Comparison of ENCODE assay signal across 8 cellular contexts in genomic region chr1:156705918-156706646, GRCh38. TPM values are rescaled to one million over a fixed set of nuclear protein-coding genes. Genes with fewer than 3 reads are reported as not detected.
DNase-seq lines count a peak whose midpoint lies in the region; ATAC-seq and FAIRE-seq lines count a peak whose summit lies in the region.

No MANE protein-coding gene starts in this region.

- H3K4me1 ChIP-seq in HUES64 (ENCODE audit: insufficient read depth, low read length) = peaks cover 56% of the 10 kb centered on the region
- H3K4me1 ChIP-seq in SJCRH30 = peaks cover 25% of the 10 kb centered on the region

- intact Hi-C loops in Right ventricle myocardium superior (cut with DNase I) = no loop called here
- intact Hi-C loops in posterior vena cava (cut with DNase I) = no loop called here

- under 1% methylated on average over 45 of the region's 45 CpGs for WGBS in HUES64

- H3K9me3 ChIP-seq in HUES64 (ENCODE audit: insufficient read depth, low read depth, low read length) = no peaks in the 10 kb centered on the region
- no peaks in the 10 kb centered on the region for H3K9me3 ChIP-seq in SJCRH30 (replicated peaks)

- ATAC-seq in Right ventricle myocardium superior (ENCODE audit: poor library complexity) = peak; percentile 58
- ATAC-seq in HG02588 (IDR thresholded peaks at IDR 0.05; ENCODE audit: unreplicated experiment) = no peak

- H3K36me3 ChIP-seq in HUES64 (ENCODE audit: insufficient read depth, low read length) = peaks cover 5% of the 10 kb centered on the region
- H3K36me3 ChIP-seq in SJCRH30 = no peaks in the 10 kb centered on the region

- FAIRE-seq in urothelium cell line (lab: Jason Lieb, UNC) = no peak

- H3K27ac ChIP-seq in HUES64 (ENCODE audit: low read depth, low read length) (peak overlapping the region; percentile 94), SJCRH30 (no peak overlapping the region)

- H3K4me3 ChIP-seq in HUES64 (ENCODE audit: low read length) = peak overlapping the region; percentile 71
- H3K4me3 ChIP-seq in SJCRH30 = peak overlapping the region; percentile 52

- DNase-seq in C1 segment of cervical spinal cord (lab: John Stamatoyannopoulos, UW) (peak in 9 of 14 donors; percentile 6 to 37 (median 17)), SJCRH30 (peak; percentile 71 to 78), Right ventricle myocardium superior (peak; percentile 70), posterior vena cava (ENCODE audit: low spot score) (peak; percentile 89), urothelium cell line (ENCODE audit: low spot score) (peak; percentile 64)
- DNase-seq in activated naive CD4-positive, alpha-beta T cell treated with anti-CD3 and anti-CD28 coated beads, Interleukin-2, amount 50 U/mL, for 16 hours = peak; percentile 76

- H3K27me3 ChIP-seq in HUES64 (ENCODE audit: insufficient read depth, low read length) (peaks cover 16% of the 10 kb centered on the region), SJCRH30 (peaks cover 18% of the 10 kb centered on the region)

- peak overlapping the region; percentile 79 for H3K9ac ChIP-seq in HUES64 (ENCODE audit: low read depth, low read length)

RNA-seq across cellular contexts. Expression of gene CRABP2, which starts 0.7 kb away (rescaled TPM):
- 229 TPM for polyA plus RNA-seq in HUES64 (2013, experiment 1 of 2)
- 318 TPM for polyA plus RNA-seq in HUES64 (2013, experiment 2 of 2)
- 0.43 and 0.85 TPM in 2 replicates for total RNA-seq in SJCRH30 (2014; rRNA removed; shearing (Covaris generic))
- 0.59 TPM for total RNA-seq in Right ventricle myocardium superior
- 10 to 100 TPM in 1 of 2 donors, 1 to 10 TPM in 1; 9.2 to 20.9 TPM for total RNA-seq in posterior vena cava

RNA-seq across cellular contexts. Expression of gene METTL25B, which starts 22.2 kb away (rescaled TPM):
- polyA plus RNA-seq in HUES64 (2013, experiment 1 of 2) = 15.7 TPM
- 22.1 TPM for polyA plus RNA-seq in HUES64 (2013, experiment 2 of 2)
- total RNA-seq in SJCRH30 (2014; rRNA removed; shearing (Covaris generic)) = 8.6 and 9.9 TPM in 2 replicates
- total RNA-seq in Right ventricle myocardium superior = 14.4 TPM
- total RNA-seq in posterior vena cava = 10 to 100 TPM; 19.6 to 21.6 TPM

RNA-seq across cellular contexts. Expression of gene ISG20L2, which starts 22.5 kb away (rescaled TPM):
- polyA plus RNA-seq in HUES64 (2013, experiment 1 of 2) = 44.6 TPM
- polyA plus RNA-seq in HUES64 (2013, experiment 2 of 2) = 37.2 TPM
- total RNA-seq in SJCRH30 (2014; rRNA removed; shearing (Covaris generic)) = 29.1 and 33.7 TPM in 2 replicates
- total RNA-seq in Right ventricle myocardium superior (12.3 TPM), posterior vena cava (10 to 100 TPM; 17.3 to 20.3 TPM)

RNA-seq across cellular contexts. Expression of gene NES, which starts 28.9 kb away (rescaled TPM):
- 116 TPM for polyA plus RNA-seq in HUES64 (2013, experiment 1 of 2)
- polyA plus RNA-seq in HUES64 (2013, experiment 2 of 2) = 122 TPM
- total RNA-seq in SJCRH30 (2014; rRNA removed; shearing (Covaris generic)) = 356 and 359 TPM in 2 replicates
- total RNA-seq in Right ventricle myocardium superior (103 TPM), posterior vena cava (100 to 1,000 TPM in 1 of 2 donors, 10 to 100 TPM in 1; 100.0 to 142 TPM)

RNA-seq across cellular contexts. Expression of gene MRPL24, which starts 34.8 kb away (rescaled TPM):
- 28.7 TPM for polyA plus RNA-seq in HUES64 (2013, experiment 1 of 2)
- polyA plus RNA-seq in HUES64 (2013, experiment 2 of 2) = 31.2 TPM
- 53.4 and 61.3 TPM in 2 replicates for total RNA-seq in SJCRH30 (2014; rRNA removed; shearing (Covaris generic))
- total RNA-seq in Right ventricle myocardium superior (99.8 TPM), posterior vena cava (10 to 100 TPM; 60.5 to 63.7 TPM)

Comparison
In these comparisons a context has a peak if more than half of its experiments do, and no peak if none do; other contexts are left out.
1. DNase-seq: peak in every context shown above with its lines; median percentile 89 in posterior vena cava; 76 in activated naive CD4-positive, alpha-beta T cell treated with anti-CD3 and anti-CD28 coated beads, Interleukin-2, amount 50 U/mL, for 16 hours; 74 in SJCRH30; 70 in Right ventricle myocardium superior; 64 in urothelium cell line; 17 in C1 segment of cervical spinal cord.